18 cellular contexts compared by ENCODE assay signal in genomic region chr11:9604134-9604533, GRCh38.
"Had no signal": no experiment of that assay in that cellular context is flagged by ENCODE, and none has a peak within 500 bp of the region (broad histone marks: within the 10 kb centered on the region; RNA-seq: fewer than 3 reads in every experiment).

No MANE protein-coding gene starts in this region.

- H3K36me3 ChIP-seq: adrenal gland, thyroid gland had no signal

- H3K4me3 Mint-ChIP-seq: activated CD4-positive, alpha-beta T cell treated with anti-CD3 and anti-CD28 coated beads, Interleukin-2, amount 10 ng/mL, durations not matched to agents 24 days and 14 days; activated CD8-positive, alpha-beta T cell treated with anti-CD3 and anti-CD28 coated beads for 36 hours; activated naive CD4-positive, alpha-beta T cell treated with anti-CD3 and anti-CD28 coated beads, Interleukin-2, amount 50 U/mL, for 24 hours; nephron; T-cell had no signal

- H3K4me1 ChIP-seq: adrenal gland, parathyroid adenoma had no signal

- DNase-seq: activated CD4-positive, alpha-beta T cell treated with anti-CD3 and anti-CD28 coated beads, Interleukin-2, amount 10 ng/mL, durations not matched to agents 24 days and 14 days; activated CD8-positive, alpha-beta T cell treated with anti-CD3 and anti-CD28 coated beads for 36 hours; activated effector memory CD4-positive, alpha-beta T cell treated with anti-CD3 and anti-CD28 coated beads, Interleukin-2, amount 50 U/mL, for 16 hours; activated T-cell treated with anti-CD3 and anti-CD28 coated beads, Interleukin-2, amount 50 U/mL, for 48 hours; adrenal gland; foreskin melanocyte; glutamatergic neuron; hypothalamus; midbrain; stimulated activated CD4-positive, alpha-beta T cell treated with anti-CD3 and anti-CD28 coated beads, Interleukin-4, amount 100 ng/mL, for 24 hours; stimulated activated naive CD4-positive, alpha-beta T cell; T-cell; thyroid gland had no signal

- H3K27me3 Mint-ChIP-seq: activated naive CD4-positive, alpha-beta T cell treated with anti-CD3 and anti-CD28 coated beads, Interleukin-2, amount 50 U/mL, for 24 hours; T-cell had no signal

- H3K36me3 Mint-ChIP-seq: activated naive CD4-positive, alpha-beta T cell treated with anti-CD3 and anti-CD28 coated beads, Interleukin-2, amount 50 U/mL, for 24 hours; T-cell had no signal

- H2AFZ ChIP-seq: parathyroid adenoma had no signal

- H3K9me3 ChIP-seq: adrenal gland, thyroid gland had no signal

- H3K9ac ChIP-seq: parathyroid adenoma had no signal

- H3K27ac Mint-ChIP-seq: activated CD8-positive, alpha-beta T cell treated with anti-CD3 and anti-CD28 coated beads for 36 hours; activated naive CD4-positive, alpha-beta T cell treated with anti-CD3 and anti-CD28 coated beads, Interleukin-2, amount 50 U/mL, for 24 hours; nephron; T-cell had no signal

- H3K79me2 ChIP-seq: parathyroid adenoma had no signal

- H3K9me3 Mint-ChIP-seq: activated CD8-positive, alpha-beta T cell treated with anti-CD3 and anti-CD28 coated beads for 36 hours; activated naive CD4-positive, alpha-beta T cell treated with anti-CD3 and anti-CD28 coated beads, Interleukin-2, amount 50 U/mL, for 24 hours; nephron; T-cell had no signal

- H3K27me3 ChIP-seq: adrenal gland, thyroid gland had no signal

- ATAC-seq: activated CD8-positive, alpha-beta T cell treated with anti-CD3 and anti-CD28 coated beads for 36 hours; sciatic nerve; T-cell had no signal

- H3K27ac ChIP-seq: adrenal gland, parathyroid adenoma, thyroid gland had no signal

- H3K4me3 ChIP-seq: adrenal gland, lung, thyroid gland had no signal
